In the genomic region with DNA sequence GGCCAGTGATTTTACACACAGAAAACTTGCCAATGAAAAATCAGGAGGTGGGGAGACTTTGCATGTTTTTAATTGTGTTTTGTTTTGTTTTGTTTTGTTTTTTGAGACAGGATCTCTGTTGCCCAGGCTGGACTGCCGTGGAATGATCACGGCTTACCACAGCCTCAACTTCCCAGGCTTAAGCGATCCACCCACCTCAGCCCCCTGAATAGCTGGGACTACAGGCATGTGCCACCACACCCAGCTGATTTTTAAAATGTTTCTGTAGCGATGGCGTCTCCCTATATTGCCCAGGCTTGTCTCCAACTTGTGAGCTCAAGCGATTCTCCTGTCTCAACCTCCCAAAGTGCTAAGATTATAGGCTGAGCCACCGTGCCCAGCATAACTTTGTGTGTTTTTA, we compare ENCODE assay signal across 26 cellular contexts. TPM values are rescaled to one million over a fixed set of nuclear protein-coding genes. Genes with fewer than 3 reads are reported as not detected.
"Had no signal": no experiment of that assay in that cellular context is flagged by ENCODE, and none has a peak within 500 bp of the region (broad histone marks: within the 10 kb centered on the region; RNA-seq: fewer than 3 reads in every experiment).

No MANE protein-coding gene starts in this region.

- DNase-seq: activated CD4-positive, alpha-beta T cell treated with anti-CD3 and anti-CD28 coated beads for 4 hours; activated CD8-positive, alpha-beta memory T cell treated with anti-CD3 and anti-CD28 coated beads, Interleukin-2, amount 50 U/mL, for 4 hours; activated CD8-positive, alpha-beta T cell treated with anti-CD3 and anti-CD28 coated beads for 36 hours; activated gamma-delta T cell treated with Interleukin-2 at 50 U/mL for 16 hours; activated T-cell treated with anti-CD3 and anti-CD28 coated beads, Interleukin-2, amount 50 U/mL, for 72 hours; aorta; KG1; NCI-H1092; NCI-H1417; NCI-H1930; NCI-H2171 treated with DMSO at 0.1 percent for 48 hours; NCI-H345; NCI-H510A; NCI-H526 treated with DMSO at 0.1 percent for 48 hours; NCI-H82; OCI-M1; RPMI8226; SJCRH30 had no signal

- H3K27ac Mint-ChIP-seq: activated CD8-positive, alpha-beta T cell treated with anti-CD3 and anti-CD28 coated beads for 36 hours; activated naive CD4-positive, alpha-beta T cell treated with anti-CD3 and anti-CD28 coated beads, Interleukin-2, amount 50 U/mL, for 24 hours; activated T-cell treated with anti-CD3 and anti-CD28 coated beads, Interleukin-2, amount 50 U/mL, for 72 hours; activated T-helper 2 cell treated with anti-CD3 and anti-CD28 coated beads, Interferon-gamma antibody, Interleukin-2, Interleukin-4, amounts not matched to agents 10 μg/mL and 5 μg/mL and 100 μg/mL, durations not matched to agents 14 hours and 24 hours and 36 hours; IgD-negative memory B cell; T-helper 1 cell treated with Interleukin-12 subunit alpha and Interleukin-12 subunit beta and Interleukin-4 antibody, amounts not matched to agents 30 μg/mL and 1 μg/mL, for 36 hours had no signal

- H3K4me1 Mint-ChIP-seq: activated naive CD4-positive, alpha-beta T cell treated with anti-CD3 and anti-CD28 coated beads, Interleukin-2, amount 50 U/mL, for 24 hours; IgD-negative memory B cell had no signal

- ATAC-seq: activated CD4-positive, CD25-positive, alpha-beta regulatory T cell treated with anti-CD3 and anti-CD28 coated beads, Interleukin-2, amount 50 U/mL, for 24 hours; activated CD8-positive, alpha-beta T cell treated with anti-CD3 and anti-CD28 coated beads for 36 hours; activated T-cell treated with anti-CD3 and anti-CD28 coated beads, Interleukin-2, amount 50 U/mL, for 72 hours; Panc1; Right ventricle myocardium inferior had no signal

- H3K36me3 Mint-ChIP-seq: activated naive CD4-positive, alpha-beta T cell treated with anti-CD3 and anti-CD28 coated beads, Interleukin-2, amount 50 U/mL, for 24 hours; IgD-negative memory B cell had no signal

- H3K4me3 ChIP-seq: SJCRH30 had no signal

- H3K4me3 Mint-ChIP-seq: activated CD8-positive, alpha-beta T cell treated with anti-CD3 and anti-CD28 coated beads for 36 hours; activated naive CD4-positive, alpha-beta T cell treated with anti-CD3 and anti-CD28 coated beads, Interleukin-2, amount 50 U/mL, for 24 hours; activated T-cell treated with anti-CD3 and anti-CD28 coated beads, Interleukin-2, amount 50 U/mL, for 72 hours; IgD-negative memory B cell; T-helper 1 cell treated with Interleukin-12 subunit alpha and Interleukin-12 subunit beta and Interleukin-4 antibody, amounts not matched to agents 30 μg/mL and 1 μg/mL, for 36 hours had no signal

- H3K9me3 Mint-ChIP-seq: activated CD8-positive, alpha-beta T cell treated with anti-CD3 and anti-CD28 coated beads for 36 hours; activated T-helper 2 cell treated with anti-CD3 and anti-CD28 coated beads, Interferon-gamma antibody, Interleukin-2, Interleukin-4, amounts not matched to agents 10 μg/mL and 5 μg/mL and 100 μg/mL, durations not matched to agents 14 hours and 24 hours and 36 hours; T-helper 1 cell treated with Interleukin-12 subunit alpha and Interleukin-12 subunit beta and Interleukin-4 antibody, amounts not matched to agents 30 μg/mL and 1 μg/mL, for 36 hours had no signal

- H3K9me3 ChIP-seq: SJCRH30 had no signal

- H3K27me3 Mint-ChIP-seq: activated CD8-positive, alpha-beta T cell treated with anti-CD3 and anti-CD28 coated beads for 36 hours; brain; IgD-negative memory B cell had no signal

- H3K27me3 ChIP-seq: SJCRH30 had no signal

- H3K27ac ChIP-seq: SJCRH30 had no signal

RNA-seq across cellular contexts. Expression of gene MEIS2, which starts 46.0 kb away (rescaled TPM):
- total RNA-seq: activated T-helper 2 cell treated with anti-CD3 and anti-CD28 coated beads, Interferon-gamma antibody, Interleukin-2, Interleukin-4, amounts not matched to agents 10 μg/mL and 5 μg/mL and 100 μg/mL, durations not matched to agents 14 hours and 24 hours and 36 hours had no signal
- polyA plus RNA-seq: IgD-negative memory B cell had no signal
